In genomic region chr3:127597020-127597771, GRCh38 we compare ENCODE assay signal across 8 cellular contexts. TPM values are rescaled to one million over a fixed set of nuclear protein-coding genes. Genes with fewer than 3 reads are reported as not detected.
DNase-seq lines count a peak whose midpoint lies in the region; ATAC-seq and TF ChIP-seq lines count a peak whose summit lies in the region.

No MANE protein-coding gene starts in this region.

- H3K9me3 Mint-ChIP-seq in glutamatergic neuron (ENCODE audit: unreplicated experiment), result peaks cover 9% of the 10 kb centered on the region

- no peak overlapping the region for H3K27ac Mint-ChIP-seq in glutamatergic neuron (ENCODE audit: unreplicated experiment)

- WGBS in lower leg skin, 2 donors, result 77% methylated on average over 12 of the region's 12 CpGs

- no peak for ATAC-seq in HG03432 (IDR thresholded peaks at IDR 0.05; ENCODE audit: unreplicated experiment)

- peak overlapping the region; percentile 87 for H3K4me3 Mint-ChIP-seq in glutamatergic neuron (ENCODE audit: unreplicated experiment)

- no peak overlapping the region for H3K4me3 ChIP-seq in lower leg skin (ENCODE audit: low read depth, poor library complexity, severe bottlenecking)

- no peak for TF ChIP-seq POLR2A in lower leg skin (IDR thresholded peaks at IDR 0.05)

- CTCF ChIA-PET in RWPE1 (lab: Yijun Ruan, JAX), result no interaction called here

- TF ChIP-seq CTCF in 22Rv1 (IDR thresholded peaks at IDR 0.05) (no peak), RWPE1 (conservative IDR thresholded peaks at IDR 0.05; ENCODE audit: low read depth) (no peak), glutamatergic neuron (IDR thresholded peaks at IDR 0.05; ENCODE audit: partially characterized antibody, unreplicated experiment) (no peak), lower leg skin (IDR thresholded peaks at IDR 0.05) (no peak)

- H3K27ac ChIP-seq in 22Rv1 (peak overlapping the region; percentile 79), RWPE1 (peak overlapping the region; percentile 80)

- peaks cover 4% of the 10 kb centered on the region for H3K4me1 Mint-ChIP-seq in glutamatergic neuron (ENCODE audit: low read depth, unreplicated experiment)

- no peaks in the 10 kb centered on the region for H3K36me3 Mint-ChIP-seq in glutamatergic neuron (ENCODE audit: unreplicated experiment)

- POLR2A ChIA-PET in RWPE1 (lab: Yijun Ruan, JAX; ENCODE audit: low non-redundant PET), result no interaction called here

- H3K27me3 Mint-ChIP-seq in glutamatergic neuron (ENCODE audit: unreplicated experiment), result peaks cover 7% of the 10 kb centered on the region

- DNase-seq in DMS53 treated with DMSO at 0.1 percent for 48 hours (lab: John Stamatoyannopoulos, UW; ENCODE audit: unreplicated experiment) (peak; percentile 1), RWPE1 (ENCODE audit: low spot score) (no peak), glutamatergic neuron (no peak), epidermal melanocyte (ENCODE audit: insufficient read length, low spot score) (no peak), NCI-H2029 (lab: John Stamatoyannopoulos, UW) (no peak), lower leg skin (ENCODE audit: low spot score in 2 of 2) (no peak)

- intact Hi-C loops in lower leg skin (cut with DNase I; ENCODE audit: low total_unique reads), result no loop called here

RNA-seq across cellular contexts. Expression of gene MCM2, which starts 1.0 kb away (rescaled TPM):
- total RNA-seq in glutamatergic neuron (ENCODE audit: unreplicated experiment), result 21.3 TPM
- 10 to 100 TPM in 3 of 4 donors, 1 to 10 TPM in 1; 5.8 to 19.6 (median 14.3) TPM for total RNA-seq in lower leg skin

RNA-seq across cellular contexts. Expression of gene TPRA1, which starts 6.7 kb away (rescaled TPM):
- total RNA-seq in glutamatergic neuron (ENCODE audit: unreplicated experiment) (21.2 TPM), lower leg skin (10 to 100 TPM; 57.3 to 87.5 (median 82.4) TPM)

RNA-seq across cellular contexts. Expression of gene PODXL2, which starts 31.8 kb away (rescaled TPM):
- 139 TPM for total RNA-seq in glutamatergic neuron (ENCODE audit: unreplicated experiment)
- total RNA-seq in lower leg skin, result 10 to 100 TPM in 2 of 4 donors, 1 to 10 TPM in 2; 7.1 to 14.5 (median 9.2) TPM
